ENCODE assay signal across 8 cellular contexts in genomic region chr9:89497181-89497963, GRCh38. TPM values are rescaled to one million over a fixed set of nuclear protein-coding genes. Genes with fewer than 3 reads are reported as not detected.
DNase-seq lines count a peak whose midpoint lies in the region; ATAC-seq, FAIRE-seq and TF ChIP-seq lines count a peak whose summit lies in the region.

No MANE protein-coding gene starts in this region.

- intact Hi-C loops in HepG2 (cut with micrococcal nuclease; ENCODE audit: unreplicated experiment): no loop called here

- FAIRE-seq in HepG2 (lab: Jason Lieb, UNC): no peak

- TF ChIP-seq EP300 in HepG2 (IDR thresholded peaks at IDR 0.05; ENCODE audit: low read depth in 2 of 2, low read length in 2 of 2) (no peak), HepG2 (CRISPR knock-in tag; IDR thresholded peaks at IDR 0.05; ENCODE audit: borderline replicate concordance) (no peak), tibial nerve (IDR thresholded peaks at IDR 0.05) (no peak)

- in situ Hi-C loops in HepG2 (cut with HindIII; ENCODE audit: extremely low pct_ligation_motif_present, low pct_unique_long_range_greater_than_20kb): no loop called here

- peaks cover 36% of the 10 kb centered on the region for H4K20me1 ChIP-seq in MM.1S (ENCODE audit: insufficient read depth, low read length)
- H4K20me1 ChIP-seq in HepG2 (ENCODE audit: insufficient read depth, low read length): no peaks in the 10 kb centered on the region

- no peak for DNase-seq in BE2C
- peak; percentile 74 for DNase-seq in MM.1S
- DNase-seq in central memory CD4-positive, alpha-beta T cell: peak; percentile 47
- no peak for DNase-seq in HepG2 (ENCODE audit: low spot score)
- DNase-seq in tibial nerve (ENCODE audit: low spot score in 2 of 2): no peak

- peaks cover 13% of the 10 kb centered on the region for H3F3A ChIP-seq in MM.1S (ENCODE audit: insufficient read depth, low read length)

- CTCF ChIA-PET in HepG2 (lab: Yijun Ruan, JAX; ENCODE audit: low intra/inter-chr PET ratio, low total read pairs): no interaction called here

- TF ChIP-seq POLR2A in HepG2 (IDR thresholded peaks at IDR 0.05; ENCODE audit: insufficient read depth in 1 of 2, low read depth in 2 of 2, low read length in 2 of 2) (no peak), tibial nerve (IDR thresholded peaks at IDR 0.05) (no peak)

- no peaks in the 10 kb centered on the region for H3K9me3 ChIP-seq in BE2C
- H3K9me3 ChIP-seq in MM.1S (replicated peaks; ENCODE audit: insufficient read depth, low read length): no peaks in the 10 kb centered on the region
- no peaks in the 10 kb centered on the region for H3K9me3 ChIP-seq in HepG2 (ENCODE audit: low read length)
- no peaks in the 10 kb centered on the region for H3K9me3 ChIP-seq in tibial nerve

- ATAC-seq in GM19351 (IDR thresholded peaks at IDR 0.05; ENCODE audit: unreplicated experiment): peak; percentile 44
- peak; percentile 58 for ATAC-seq in HepG2
- ATAC-seq in GM18519 (IDR thresholded peaks at IDR 0.05; ENCODE audit: low FRiP score, unreplicated experiment): no peak
- ATAC-seq in GM18502 (IDR thresholded peaks at IDR 0.05; ENCODE audit: poor library complexity, unreplicated experiment): no peak

- H3K4me3 ChIP-seq in BE2C (ENCODE audit: low read depth, low read length): peak overlapping the region; percentile 67
- peak overlapping the region; percentile 73 for H3K4me3 ChIP-seq in MM.1S (ENCODE audit: low read length)
- peak overlapping the region; percentile 12 to 48 (median 35); a peak in 3 of 6 replicates for H3K4me3 ChIP-seq in HepG2 (replicated peaks in 1 of 3; ENCODE audit: insufficient read depth in 1 of 3, low read depth in 2 of 3, low read length in 3 of 3)
- peak overlapping the region; percentile 55 to 95 (median 82) for H3K4me3 ChIP-seq in tibial nerve

- no peaks in the 10 kb centered on the region for H3K9me2 ChIP-seq in MM.1S (replicated peaks; ENCODE audit: insufficient read depth, low read length)

- POLR2A ChIA-PET in HepG2 (lab: Yijun Ruan, JAX): no interaction called here

- no TSS peak for BruUV-seq in HepG2 (replicated peaks; lab: Mats Ljungman, UMichigan)

- no peak overlapping the region for H2AFZ ChIP-seq in MM.1S (ENCODE audit: low read length)
- no peak overlapping the region for H2AFZ ChIP-seq in HepG2 (ENCODE audit: low read length)

- peaks cover 52% of the 10 kb centered on the region for H3K79me2 ChIP-seq in MM.1S (ENCODE audit: low read length)
- H3K79me2 ChIP-seq in HepG2 (ENCODE audit: insufficient read depth, low read length): no peaks in the 10 kb centered on the region

- TF ChIP-seq RAD21 in HepG2 (CRISPR knock-in tag; IDR thresholded peaks at IDR 0.05): no peak

- H3K9ac ChIP-seq in MM.1S (ENCODE audit: low read length) (peak overlapping the region; percentile 72), HepG2 (ENCODE audit: insufficient read depth, low read depth, low read length) (no peak overlapping the region)

- H3K27ac ChIP-seq in MM.1S (ENCODE audit: low read length) (peak overlapping the region; percentile 68; the same call in 1 of the 2 replicates), HepG2 (ENCODE audit: extremely low read length, insufficient read depth, low read length) (no peak overlapping the region), tibial nerve (peak overlapping the region; percentile 50 to 91 (median 86))

- no peak for TF ChIP-seq CTCF in BE2C (IDR thresholded peaks at IDR 0.05; ENCODE audit: low read depth, low read length)
- peak; percentile 12 for TF ChIP-seq CTCF in MM.1S (IDR thresholded peaks at IDR 0.05; ENCODE audit: low read length)
- no peak for TF ChIP-seq CTCF in HepG2 (CRISPR knock-in tag; IDR thresholded peaks at IDR 0.05)
- no peak for TF ChIP-seq CTCF in tibial nerve (IDR thresholded peaks at IDR 0.05)

- no peaks in the 10 kb centered on the region for H3K36me3 ChIP-seq in BE2C
- H3K36me3 ChIP-seq in MM.1S (replicated peaks; ENCODE audit: insufficient read depth, low read length): no peaks in the 10 kb centered on the region; the same call in 1 of the 2 replicates
- no peaks in the 10 kb centered on the region for H3K36me3 ChIP-seq in HepG2 (replicated peaks in 1 of 2; ENCODE audit: control insufficient read depth in 1 of 2, insufficient read depth in 2 of 2, low read length in 2 of 2)
- H3K36me3 ChIP-seq in tibial nerve: no peaks in the 10 kb centered on the region

- H3K4me2 ChIP-seq in MM.1S (ENCODE audit: low read depth, low read length) (peak overlapping the region; percentile 98), HepG2 (ENCODE audit: low read depth, low read length) (peak overlapping the region; percentile 55)

- H3K4me1 ChIP-seq in BE2C (peaks cover 9% of the 10 kb centered on the region), MM.1S (ENCODE audit: low read length) (peaks cover 40% of the 10 kb centered on the region), HepG2 (ENCODE audit: insufficient read depth, low read length) (peaks cover 8% of the 10 kb centered on the region), tibial nerve (peaks cover 0 to 55% (median 25%) of the 10 kb centered on the region in 4 donors)

- H3K27me3 ChIP-seq in BE2C (no peaks in the 10 kb centered on the region), MM.1S (replicated peaks; ENCODE audit: insufficient read depth, low read length) (no peaks in the 10 kb centered on the region), HepG2 (ENCODE audit: control insufficient read depth in 1 of 2, insufficient read depth in 2 of 2, low read length in 2 of 2) (peaks cover 7 to 62% of the 10 kb centered on the region in 2 experiments; a peak in 4 of 5 replicates), tibial nerve (no peaks in the 10 kb centered on the region)

- WGBS in HepG2 (ENCODE audit: low lambda C conversion rate): 6% methylated on average over 11 of the region's 68 CpGs
- 2 to 12% methylated on average over 6 to 68 of the region's 68 CpGs for WGBS in tibial nerve, 2 donors

TF ChIP-seq in HepG2, 621 proteins besides CTCF, POLR2A, EP300 and RAD21 (continues in another document):
- TF ChIP-seq MAFK (conservative IDR thresholded peaks at IDR 0.05 in 1 of 2, IDR thresholded peaks at IDR 0.05 in 1 of 2; ENCODE audit: low read length in 2 of 2) (no peak), RNF2 (conservative IDR thresholded peaks at IDR 0.05; ENCODE audit: low read depth) (no peak), ZNF720 (CRISPR knock-in tag; IDR thresholded peaks at IDR 0.05) (no peak), HOXA9 (CRISPR knock-in tag; IDR thresholded peaks at IDR 0.05; ENCODE audit: borderline replicate concordance) (no peak)
- TF ChIP-seq, protein P1, sequence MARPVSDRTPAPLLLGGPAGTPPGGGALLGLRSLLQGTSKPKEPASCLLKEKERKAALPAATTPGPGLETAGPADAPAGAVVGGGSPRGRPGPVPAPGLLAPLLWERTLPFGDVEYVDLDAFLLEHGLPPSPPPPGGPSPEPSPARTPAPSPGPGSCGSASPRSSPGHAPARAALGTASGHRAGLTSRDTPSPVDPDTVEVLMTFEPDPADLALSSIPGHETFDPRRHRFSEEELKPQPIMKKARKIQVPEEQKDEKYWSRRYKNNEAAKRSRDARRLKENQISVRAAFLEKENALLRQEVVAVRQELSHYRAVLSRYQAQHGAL (CRISPR knock-in tag; IDR thresholded peaks at IDR 0.05; ENCODE audit: not compliant biosample characterization): no peak
- TF ChIP-seq, protein P2, sequence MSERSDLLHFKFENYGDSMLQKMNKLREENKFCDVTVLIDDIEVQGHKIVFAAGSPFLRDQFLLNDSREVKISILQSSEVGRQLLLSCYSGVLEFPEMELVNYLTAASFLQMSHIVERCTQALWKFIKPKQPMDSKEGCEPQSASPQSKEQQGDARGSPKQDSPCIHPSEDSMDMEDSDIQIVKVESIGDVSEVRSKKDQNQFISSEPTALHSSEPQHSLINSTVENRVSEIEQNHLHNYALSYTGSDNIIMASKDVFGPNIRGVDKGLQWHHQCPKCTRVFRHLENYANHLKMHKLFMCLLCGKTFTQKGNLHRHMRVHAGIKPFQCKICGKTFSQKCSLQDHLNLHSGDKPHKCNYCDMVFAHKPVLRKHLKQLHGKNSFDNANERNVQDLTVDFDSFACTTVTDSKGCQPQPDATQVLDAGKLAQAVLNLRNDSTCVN (CRISPR knock-in tag; IDR thresholded peaks at IDR 0.05; ENCODE audit: borderline replicate concordance): no peak

RNA-seq across cellular contexts. Expression of gene SEMA4D, which starts 0.5 kb away (rescaled TPM):
- polyA plus RNA-seq in BE2C (2012; ENCODE audit: insufficient read depth, insufficient read length, low read depth): 5.2 TPM
- total RNA-seq in HepG2 (2016; rRNA removed; fragmentation: Illumina TruSeq; extraction: Trizol): 0.07 and 0.13 TPM in 2 replicates
- total RNA-seq in HepG2 (2016; cell fraction: cytosol; rRNA removed; fragmentation: Illumina TruSeq; extraction: Trizol; ENCODE audit: low read depth): 0.26 TPM in 1 of 2 replicates, not detected in the other
- 0.10 and 0.13 TPM in 2 replicates for total RNA-seq in HepG2 (2016; cell fraction: insoluble cytoplasmic fraction; rRNA removed; fragmentation: Illumina TruSeq; extraction: Trizol)
- total RNA-seq in HepG2 (2016; cell fraction: membrane; rRNA removed; fragmentation: Illumina TruSeq; extraction: Trizol): 0.07 and 0.28 TPM in 2 replicates
- total RNA-seq in HepG2 (2016; cell fraction: nucleus; rRNA removed; fragmentation: Illumina TruSeq; extraction: Trizol): 0.44 and 0.87 TPM in 2 replicates
- polyA plus RNA-seq in HepG2 (2011; rRNA removed): 0.16 and 0.17 TPM in 2 replicates
- polyA plus RNA-seq in HepG2 (2011; cell fraction: cytosol; rRNA removed): 0.12 and 0.23 TPM in 2 replicates
- polyA plus RNA-seq in HepG2 (2011; cell fraction: nucleus; rRNA removed): 0.97 and 1.2 TPM in 2 replicates
- 0.85 and 1.2 TPM in 2 replicates for polyA plus RNA-seq in HepG2 (2012)
- 0.08 TPM in 1 of 2 replicates, not detected in the other for polyA plus RNA-seq in HepG2 (2016; cell fraction: cytosol; fragmentation: Illumina TruSeq; extraction: Trizol; ENCODE audit: low read depth)
- 0.10 and 0.16 TPM in 2 replicates for polyA plus RNA-seq in HepG2 (2016; cell fraction: insoluble cytoplasmic fraction; fragmentation: Illumina TruSeq; extraction: Trizol; ENCODE audit: low read depth)
- 0.08 and 0.11 TPM in 2 replicates for polyA plus RNA-seq in HepG2 (2016; cell fraction: membrane; fragmentation: Illumina TruSeq; extraction: Trizol; ENCODE audit: low read depth)
- polyA plus RNA-seq in HepG2 (2016; cell fraction: nucleus; fragmentation: Illumina TruSeq; extraction: Trizol; ENCODE audit: insufficient read depth, low read depth): 0.31 and 0.86 TPM in 2 replicates
- 0.38 and 11.1 TPM in 2 replicates for polyA minus RNA-seq in HepG2 (2011; rRNA and poly(A)+ RNA removed; ENCODE audit: low replicate concordance)
- 2.1 TPM in 1 of 2 replicates, not detected in the other for polyA minus RNA-seq in HepG2 (2011; cell fraction: cytosol; rRNA and poly(A)+ RNA removed)
- 0.26 and 0.87 TPM in 2 replicates for polyA minus RNA-seq in HepG2 (2011; cell fraction: nucleus; rRNA and poly(A)+ RNA removed)
- total RNA-seq in tibial nerve: 10 to 100 TPM; 13.4 to 27.3 (median 24.8) TPM

Comparison
In these comparisons a context has a peak if more than half of its experiments do, and no peak if none do; other contexts are left out.
1. DNase-seq: peak in MM.1S (single experiment) and central memory CD4-positive, alpha-beta T cell (single experiment); none in BE2C (single experiment), HepG2 (single experiment) and tibial nerve (0 of 2).
2. ATAC-seq: peak in GM19351 (single experiment) and HepG2 (single experiment); none in GM18519 (single experiment) and GM18502 (single experiment).
3. RNA of gene SEMA4D, which starts 0.5 kb away (total RNA-seq): 13.4 to 27.3 TPM in tibial nerve; 0.07 to 0.87 TPM in HepG2; every median in the first group is over 4 times any median in the second.
4. Peak in every context shown above with its lines, with median percentiles within 50 percentile points of each other: H3K4me3 ChIP-seq.